In genomic region chr10:66925896-66926719, GRCh38 we compare ENCODE assay signal across 8 cellular contexts. TPM values are rescaled to one million over a fixed set of nuclear protein-coding genes. Genes with fewer than 3 reads are reported as not detected.
DNase-seq lines count a peak whose midpoint lies in the region; ATAC-seq, FAIRE-seq and TF ChIP-seq lines count a peak whose summit lies in the region.

LRRTM3 (plus strand) TSS chr10:66926036.

- H3K27me3 ChIP-seq in GM06990 (replicated peaks; ENCODE audit: control insufficient read depth, insufficient read depth, low read length), result no peaks in the 10 kb centered on the region; the same call in 1 of the 2 replicates
- H3K27me3 ChIP-seq in HCT116 (ENCODE audit: insufficient read depth, low read length), result no peaks in the 10 kb centered on the region; the same call in 1 of the 2 replicates
- H3K27me3 ChIP-seq in SU-DHL-6 (ENCODE audit: low read length), result no peaks in the 10 kb centered on the region
- H3K27me3 ChIP-seq in upper lobe of right lung, result peaks cover 49% of the 10 kb centered on the region

- intact Hi-C loops in HCT116 (cut with micrococcal nuclease), result loop anchor here (10.0 kb wide), 1 partner anchor 291 kb away; no protein-coding TSS in a partner anchor
- intact Hi-C loops in upper lobe of right lung (cut with DNase I), result no loop called here

- H3K4me2 ChIP-seq in A549 (peak within 1 kb of the TSS; percentile 36; the same call in 2 of the 3 replicates), HCT116 (ENCODE audit: low read length) (peak within 1 kb of the TSS; percentile 60), SU-DHL-6 (ENCODE audit: low read depth, low read length, poor library complexity, severe bottlenecking) (no peak within 1 kb of the TSS)

- ATAC-seq in A549 (peak; percentile 93 to 99), HCT116 (peak; percentile 100), upper lobe of right lung (peak; percentile 94)

- WGBS in A549 (ENCODE audit: missing lambda C conversion rate), result 22% methylated on average over 16 of the region's 16 CpGs

- peak in 1 of 2 experiments; percentile 29; a peak in 2 of 5 replicates for TF ChIP-seq RAD21 in A549 (conservative IDR thresholded peaks at IDR 0.05 in 1 of 2, IDR thresholded peaks at IDR 0.05 in 1 of 2)
- TF ChIP-seq RAD21 in HCT116 (IDR thresholded peaks at IDR 0.05; ENCODE audit: low read depth), result peak; percentile 50

- H4K20me1 ChIP-seq in HCT116 (ENCODE audit: insufficient read depth) (no peaks in the 10 kb centered on the region), SU-DHL-6 (ENCODE audit: low read depth, low read length) (no peaks in the 10 kb centered on the region)

- no peak for FAIRE-seq in A549 (lab: Jason Lieb, UNC)

- POLR2A ChIA-PET in A549 (lab: Yijun Ruan, JAX) (no interaction called here), HCT116 (lab: Charles Lee) (no interaction called here)

- BruUV-seq in HCT116 (replicated peaks; lab: Mats Ljungman, UMichigan), result no TSS peak

- H3K9me3 ChIP-seq in A549, result no peaks in the 10 kb centered on the region
- H3K9me3 ChIP-seq in HCT116 (ENCODE audit: control insufficient read depth in 1 of 2, insufficient read depth in 1 of 2, low read depth in 1 of 2, low read length in 2 of 2), result no peaks in the 10 kb centered on the region
- H3K9me3 ChIP-seq in SU-DHL-6 (ENCODE audit: insufficient read depth, low read length), result no peaks in the 10 kb centered on the region
- H3K9me3 ChIP-seq in upper lobe of right lung, result no peaks in the 10 kb centered on the region

- CTCF ChIA-PET in A549 (lab: Yijun Ruan, JAX), result interaction anchor here (0.7 to 1.1 kb wide), 4 partner anchors 12 to 595 kb away, joined by 3 to 4 read pairs (median 4); no protein-coding TSS in a partner anchor
- CTCF ChIA-PET in HCT116 (lab: Charles Lee), result interaction anchor here (0.6 to 1.5 kb wide), 7 partner anchors 9 to 889 kb away, joined by 3 to 8 read pairs (median 4); no protein-coding TSS in a partner anchor

- TF ChIP-seq POLR2A in A549 (IDR thresholded peaks at IDR 0.05; ENCODE audit: low read length), result no peak
- TF ChIP-seq POLR2A in HCT116 (IDR thresholded peaks at IDR 0.05; ENCODE audit: borderline replicate concordance, extremely low read depth, insufficient read depth, insufficient read length), result no peak

- RAD21 ChIA-PET in HCT116 (lab: Charles Lee; ENCODE audit: low non-redundant PET in 1 of 2, low total read pairs in 2 of 2, uncharacterized antibody in 2 of 2, unreplicated experiment in 2 of 2), result no interaction called here

- H3K79me2 ChIP-seq in HCT116 (ENCODE audit: insufficient read depth, low read length), result no peaks in the 10 kb centered on the region
- H3K79me2 ChIP-seq in SU-DHL-6 (ENCODE audit: insufficient read depth, low read length), result no peaks in the 10 kb centered on the region

- no peak within 1 kb of the TSS for H3K4me3 ChIP-seq in A549
- H3K4me3 ChIP-seq in GM06990 (replicated peaks; ENCODE audit: low read depth, low read length), result no peak within 1 kb of the TSS
- H3K4me3 ChIP-seq in HCT116 (replicated peaks in 1 of 2; ENCODE audit: low read depth in 1 of 2, low read length in 2 of 2), result peak within 1 kb of the TSS; percentile 21 to 26
- no peak within 1 kb of the TSS for H3K4me3 ChIP-seq in SU-DHL-6 (ENCODE audit: insufficient read depth, low read length, poor library complexity, severe bottlenecking)
- H3K4me3 ChIP-seq in epithelial cell of esophagus (ENCODE audit: low read length), result no peak within 1 kb of the TSS
- H3K4me3 ChIP-seq in upper lobe of right lung, result no peak within 1 kb of the TSS

- no peak for TF ChIP-seq EP300 in A549 (IDR thresholded peaks at IDR 0.05)

- TF ChIP-seq CTCF in A549 (IDR thresholded peaks at IDR 0.05), result peak; percentile 45
- TF ChIP-seq CTCF in GM06990 (IDR thresholded peaks at IDR 0.05; ENCODE audit: insufficient read depth, low read length, poor library complexity, severe bottlenecking), result peak; percentile 76
- TF ChIP-seq CTCF in HCT116 (IDR thresholded peaks at IDR 0.05 in 2 of 3, conservative IDR thresholded peaks at IDR 0.05 in 1 of 3; ENCODE audit: borderline replicate concordance in 1 of 3, insufficient read depth in 1 of 3, low read depth in 2 of 3, low read length in 2 of 3), result peak; percentile 29 to 73 (median 72); a peak in 4 of 6 replicates
- TF ChIP-seq CTCF in LNCAP (IDR thresholded peaks at IDR 0.05), result peak; percentile 71
- TF ChIP-seq CTCF in SU-DHL-6 (IDR thresholded peaks at IDR 0.05; ENCODE audit: insufficient read depth, low read length, poor library complexity, severe bottlenecking), result peak; percentile 50
- peak; percentile 75 for TF ChIP-seq CTCF in epithelial cell of esophagus (IDR thresholded peaks at IDR 0.05; ENCODE audit: insufficient read depth, low read depth, low read length, missing control alignments)
- TF ChIP-seq CTCF in upper lobe of right lung (IDR thresholded peaks at IDR 0.05), result peak; percentile 62

- no peak within 1 kb of the TSS for H3K27ac ChIP-seq in A549
- H3K27ac ChIP-seq in HCT116 (ENCODE audit: low read depth, low read length), result no peak within 1 kb of the TSS
- no peak within 1 kb of the TSS for H3K27ac ChIP-seq in SU-DHL-6 (ENCODE audit: low read depth, low read length)
- H3K27ac ChIP-seq in upper lobe of right lung, result no peak within 1 kb of the TSS

- H3K4me1 ChIP-seq in A549 (no peaks in the 10 kb centered on the region), HCT116 (ENCODE audit: control insufficient read depth in 1 of 2, insufficient read depth in 2 of 2, low read length in 2 of 2) (no peaks in the 10 kb centered on the region), upper lobe of right lung (no peaks in the 10 kb centered on the region)

- DNase-seq in A549 (ENCODE audit: low read depth in 1 of 2, low spot score in 1 of 2), result peak; percentile 47 to 70
- peak; percentile 47 for DNase-seq in GM06990 (ENCODE audit: extremely low read depth, insufficient read length)
- peak; percentile 77 for DNase-seq in HCT116 (ENCODE audit: low read depth, low spot score)
- peak; percentile 69 for DNase-seq in epithelial cell of esophagus (ENCODE audit: low read depth)
- peak; percentile 89 for DNase-seq in midbrain (lab: John Stamatoyannopoulos, UW)
- no peak for DNase-seq in upper lobe of right lung

- no peak within 1 kb of the TSS for H3K9ac ChIP-seq in HCT116 (ENCODE audit: low read length)
- no peak within 1 kb of the TSS for H3K9ac ChIP-seq in SU-DHL-6 (ENCODE audit: low read length)

- no peaks in the 10 kb centered on the region for H3K36me3 ChIP-seq in GM06990 (ENCODE audit: control insufficient read depth, insufficient read depth, low read length)
- no peaks in the 10 kb centered on the region for H3K36me3 ChIP-seq in HCT116 (ENCODE audit: control insufficient read depth in 1 of 2, insufficient read depth in 2 of 2, low read length in 2 of 2)
- no peaks in the 10 kb centered on the region for H3K36me3 ChIP-seq in SU-DHL-6 (ENCODE audit: low read length)
- no peaks in the 10 kb centered on the region for H3K36me3 ChIP-seq in upper lobe of right lung

- H2AFZ ChIP-seq in HCT116 (ENCODE audit: low read depth, low read length, poor library complexity, severe bottlenecking) (peak within 1 kb of the TSS; percentile 19), SU-DHL-6 (ENCODE audit: low read depth, low read length, severe bottlenecking) (no peak within 1 kb of the TSS)

- H3K9me2 ChIP-seq in HCT116 (ENCODE audit: insufficient read depth) (no peaks in the 10 kb centered on the region), SU-DHL-6 (replicated peaks; ENCODE audit: insufficient read depth, low read length) (no peaks in the 10 kb centered on the region)

- H3F3A ChIP-seq in SU-DHL-6 (ENCODE audit: insufficient read depth), result no peaks in the 10 kb centered on the region

TF ChIP-seq in A549, 52 proteins besides CTCF, POLR2A, EP300 and RAD21:
- no peak for TF ChIP-seq FOSB (CRISPR knock-in tag; IDR thresholded peaks at IDR 0.05)
- TF ChIP-seq CEBPB (IDR thresholded peaks at IDR 0.05), result no peak
- no peak for TF ChIP-seq CHD4 (IDR thresholded peaks at IDR 0.05; ENCODE audit: borderline replicate concordance)
- no peak for TF ChIP-seq RARB (CRISPR knock-in tag; IDR thresholded peaks at IDR 0.05)
- TF ChIP-seq HOXA7 (CRISPR knock-in tag; IDR thresholded peaks at IDR 0.05), result no peak
TF ChIP-seq in A549: peak in this region for 0.

TF ChIP-seq in HCT116, 20 proteins besides CTCF, POLR2A, EP300 and RAD21:
- TF ChIP-seq YY1 (IDR thresholded peaks at IDR 0.05; ENCODE audit: extremely low read depth, insufficient replicate concordance, low read depth, low read length) (no peak), CBX3 (IDR thresholded peaks at IDR 0.05; ENCODE audit: low read depth) (peak; percentile 61; the same call in 1 of the 2 replicates), POLR2AphosphoS5 (IDR thresholded peaks at IDR 0.05; ENCODE audit: low read depth, low read length) (no peak)

RNA-seq across cellular contexts. Expression of gene LRRTM3, which starts in this region (rescaled TPM):
- polyA plus RNA-seq in A549 (2011; rRNA removed) (not detected in 2 replicates), A549 (2017; fragmentation: RNase III; extraction: RNeasy Plus Mini Kit Qiagen cat#74134 plus additional on column Dnase treatment) (not detected in 3 replicates)
- polyA plus RNA-seq in A549 (2012; cell fraction: cytosol; rRNA removed), result not detected in 2 replicates
- polyA plus RNA-seq in A549 (2012; cell fraction: nucleus; rRNA removed), result not detected in 2 replicates
- polyA minus RNA-seq in A549 (2011; rRNA and poly(A)+ RNA removed), result not detected in 2 replicates
- total RNA-seq in HCT116 (2021; ENCODE audit: unreplicated experiment) (not detected), upper lobe of right lung (not detected)
- polyA plus RNA-seq in HCT116 (2012), result not detected in 2 replicates

Comparison
In these comparisons a context has a peak if more than half of its experiments do, and no peak if none do; other contexts are left out.
1. Peak in DNase-seq, ATAC-seq and H3K4me2 ChIP-seq in A549; RNA of the gene not detected or under 1 TPM.
2. Peak in DNase-seq, ATAC-seq, H3K4me3 ChIP-seq and H3K4me2 ChIP-seq in HCT116; RNA of the gene not detected or under 1 TPM.
3. Peak in ATAC-seq in upper lobe of right lung; RNA of the gene not detected or under 1 TPM.
4. Of the 6 proteins assayed by ChIP-seq in both A549 and HCT116: peak only in A549: none; only in HCT116: none; in both: CTCF; in neither: 4; mixed calls (peak in some experiments, not most) for 1.